Comparison of ENCODE assay signal across 9 cellular contexts in the genomic region with DNA sequence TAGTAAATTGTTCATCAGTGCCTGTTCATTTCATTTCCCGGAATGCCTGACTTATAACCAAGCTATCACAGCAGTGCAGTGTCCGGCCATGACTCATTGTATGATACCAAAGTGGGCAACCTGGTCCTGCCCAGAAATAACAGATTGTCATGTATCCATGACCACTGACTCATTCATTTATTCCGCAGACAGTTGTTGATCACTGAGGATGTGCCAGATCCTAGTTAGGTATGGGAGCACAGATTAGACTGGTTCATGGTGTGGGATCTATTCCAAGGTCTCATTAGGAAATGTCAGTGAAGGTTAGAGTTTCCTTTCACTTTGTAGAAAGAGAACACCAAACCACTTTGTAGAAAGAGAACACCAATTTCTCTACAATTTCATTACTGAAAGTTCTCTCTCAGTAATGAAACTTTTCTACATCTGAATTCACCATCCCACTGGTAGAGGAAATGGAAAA. TPM values are rescaled to one million over a fixed set of nuclear protein-coding genes. Genes with fewer than 3 reads are reported as not detected.
DNase-seq lines count a peak whose midpoint lies in the region; ATAC-seq and TF ChIP-seq lines count a peak whose summit lies in the region.
"Had no signal": no experiment of that assay in that cellular context is flagged by ENCODE, and none has a peak within 500 bp of the region (broad histone marks: within the 10 kb centered on the region; RNA-seq: fewer than 3 reads in every experiment).

No MANE protein-coding gene starts in this region.

- no peak overlapping the region for H4K91ac ChIP-seq in mesenchymal stem cell (ENCODE audit: low read length)

- no peaks in the 10 kb centered on the region for H3K27me3 ChIP-seq in Loucy (ENCODE audit: insufficient read depth, low read length, poor library complexity, severe bottlenecking)
- no peaks in the 10 kb centered on the region for H3K27me3 ChIP-seq in mesenchymal stem cell (ENCODE audit: control insufficient read depth in 1 of 2, insufficient read depth in 1 of 2, low read length in 2 of 2)
- no peaks in the 10 kb centered on the region for H3K27me3 ChIP-seq in CD4-positive, alpha-beta memory T cell (ENCODE audit: insufficient read depth, low read length)

- H4K8ac ChIP-seq in mesenchymal stem cell (ENCODE audit: low read length) = no peak overlapping the region

- intact Hi-C loops in CD4-positive, alpha-beta memory T cell (cut with micrococcal nuclease) = no loop called here

- no peaks in the 10 kb centered on the region for H3K9me2 ChIP-seq in Loucy (replicated peaks; ENCODE audit: low read depth, low read length)

- no peak overlapping the region for H2BK15ac ChIP-seq in mesenchymal stem cell (ENCODE audit: low read depth, poor library complexity, severe bottlenecking)

- H3K18ac ChIP-seq in mesenchymal stem cell (ENCODE audit: low read depth in 1 of 2, low read length in 2 of 2) = no peak overlapping the region

- CTCF ChIA-PET in CD4-positive, alpha-beta memory T cell (lab: Charles Lee; ENCODE audit: partially characterized antibody) = no interaction called here

- H3K9me3 ChIP-seq in Loucy (ENCODE audit: insufficient read depth, low read depth, low read length) (no peaks in the 10 kb centered on the region), mesenchymal stem cell (ENCODE audit: control insufficient read depth, low read length) (no peaks in the 10 kb centered on the region)
- H3K9me3 ChIP-seq in CD4-positive, alpha-beta memory T cell (ENCODE audit: control insufficient read depth in 1 of 2, low read length in 2 of 2) = no peaks in the 10 kb centered on the region

- 0 out of 2 replicates have a peak, but pooled peaks cover 2% of the 10 kb centered on the region for H3K36me3 ChIP-seq in Loucy (ENCODE audit: insufficient read depth, low read length)
- H3K36me3 ChIP-seq in mesenchymal stem cell (ENCODE audit: control insufficient read depth in 1 of 2, insufficient read depth in 2 of 2, low read depth in 1 of 2, low read length in 2 of 2) = peaks cover 3 to 14% of the 10 kb centered on the region in 2 experiments
- H3K36me3 ChIP-seq in CD4-positive, alpha-beta memory T cell (ENCODE audit: insufficient read depth, low read length) = no peaks in the 10 kb centered on the region

- H3K14ac ChIP-seq in mesenchymal stem cell (ENCODE audit: low read length in 2 of 2) = no peak overlapping the region

- no peak for TF ChIP-seq CTCF in Loucy (conservative IDR thresholded peaks at IDR 0.05; ENCODE audit: low read length)

- H3K27me3 Mint-ChIP-seq in CD4-positive, alpha-beta memory T cell = peaks cover 4 to 8% of the 10 kb centered on the region in 2 donors

- POLR2A ChIA-PET in CD4-positive, alpha-beta memory T cell (lab: Charles Lee; ENCODE audit: partially characterized antibody) = no interaction called here

- peaks cover 4% of the 10 kb centered on the region for H3K79me1 ChIP-seq in mesenchymal stem cell (replicated peaks; ENCODE audit: low read length, poor library complexity, severe bottlenecking)

- H3K79me2 ChIP-seq in Loucy (ENCODE audit: insufficient read depth, low read length) = peaks cover 100% of the 10 kb centered on the region

- H2BK120ac ChIP-seq in mesenchymal stem cell (ENCODE audit: low read depth, low read length) = no peak overlapping the region

- no peaks in the 10 kb centered on the region for H3F3A ChIP-seq in Loucy (ENCODE audit: low read depth)

- H4K20me1 ChIP-seq in Loucy (ENCODE audit: insufficient read depth, low read length, poor library complexity, severe bottlenecking) = peaks cover 46% of the 10 kb centered on the region

- H2AFZ ChIP-seq in Loucy (ENCODE audit: low read length) = no peak overlapping the region
- no peak overlapping the region for H2AFZ ChIP-seq in mesenchymal stem cell (ENCODE audit: low read depth, low read length)

- H2AK5ac ChIP-seq in mesenchymal stem cell (ENCODE audit: low read length, severe bottlenecking) = no peak overlapping the region

- ATAC-seq in GM21619 (IDR thresholded peaks at IDR 0.05; ENCODE audit: unreplicated experiment) = no peak

- no peak overlapping the region for H2BK5ac ChIP-seq in mesenchymal stem cell (ENCODE audit: low read depth, low read length, poor library complexity, severe bottlenecking)

- H3K4me3 Mint-ChIP-seq in CD4-positive, alpha-beta memory T cell = no peak overlapping the region
- H3K4me3 Mint-ChIP-seq: immature natural killer cell had no signal

- no peak overlapping the region for H3K9ac ChIP-seq in Loucy (ENCODE audit: low read depth, low read length, poor library complexity, severe bottlenecking)
- peak overlapping the region; percentile 78 for H3K9ac ChIP-seq in mesenchymal stem cell (ENCODE audit: low read length)

- peak overlapping the region; percentile 14 for H3K4me3 ChIP-seq in Loucy (ENCODE audit: low read length, poor library complexity, severe bottlenecking)
- H3K4me3 ChIP-seq in mesenchymal stem cell (ENCODE audit: insufficient read depth in 1 of 2, low read depth in 1 of 2, low read length in 2 of 2) = peak overlapping the region in 1 of 2 experiments; percentile 50
- H3K4me3 ChIP-seq in CD4-positive, alpha-beta memory T cell (ENCODE audit: low read length in 2 of 2) = no peak overlapping the region

- 11% methylated on average over 3 of the region's 3 CpGs for WGBS in mesenchymal stem cell

- H3K27ac ChIP-seq in mesenchymal stem cell (ENCODE audit: low read length, poor library complexity, severe bottlenecking) = peak overlapping the region; percentile 87
- H3K27ac ChIP-seq in CD4-positive, alpha-beta memory T cell (ENCODE audit: low read depth, low read length) = no peak overlapping the region

- no peak overlapping the region for H3K4ac ChIP-seq in mesenchymal stem cell (ENCODE audit: low read depth in 1 of 2, low read length in 2 of 2)

- H3K27ac Mint-ChIP-seq in CD4-positive, alpha-beta memory T cell = no peak overlapping the region
- H3K27ac Mint-ChIP-seq: immature natural killer cell had no signal

- DNase-seq in DMS 273 (lab: John Stamatoyannopoulos, UW; ENCODE audit: unreplicated experiment) (peak; percentile 86), dedifferentiated amniotic fluid mesenchymal stem cell (ENCODE audit: extremely low spot score) (peak; percentile 85), mesenchymal stem cell (peak; percentile 85), NCI-H2107 (lab: John Stamatoyannopoulos, UW) (no peak)
- DNase-seq in activated CD8-positive, alpha-beta memory T cell treated with anti-CD3 and anti-CD28 coated beads, Interleukin-2, amount 50 U/mL, for 48 hours = no peak
- DNase-seq in CD4-positive, alpha-beta memory T cell = no peak
- DNase-seq: immature natural killer cell had no signal

- H3K4me2 ChIP-seq in Loucy (ENCODE audit: low read depth, low read length, poor library complexity, severe bottlenecking) (peak overlapping the region; percentile 86), mesenchymal stem cell (ENCODE audit: low read length, poor library complexity, severe bottlenecking) (no peak overlapping the region)

- no peaks in the 10 kb centered on the region for H3K4me1 Mint-ChIP-seq in CD4-positive, alpha-beta memory T cell
- H3K4me1 Mint-ChIP-seq: immature natural killer cell had no signal

- H2BK12ac ChIP-seq in mesenchymal stem cell (ENCODE audit: low read length in 2 of 2) = no peak overlapping the region

- H3K9me3 Mint-ChIP-seq in CD4-positive, alpha-beta memory T cell = peaks cover 0 to 2% (median 0%) of the 10 kb centered on the region in 8 donors
- H3K9me3 Mint-ChIP-seq: immature natural killer cell had no signal

- no peak overlapping the region for H3K23ac ChIP-seq in mesenchymal stem cell (ENCODE audit: low read length in 2 of 2)

- H3K36me3 Mint-ChIP-seq in CD4-positive, alpha-beta memory T cell = no peaks in the 10 kb centered on the region

- peaks cover 72% of the 10 kb centered on the region for H3K4me1 ChIP-seq in Loucy (ENCODE audit: insufficient read depth, low read length, poor library complexity, severe bottlenecking)
- peaks cover 6% of the 10 kb centered on the region for H3K4me1 ChIP-seq in mesenchymal stem cell (ENCODE audit: control insufficient read depth, insufficient read depth, low read depth, low read length)
- no peaks in the 10 kb centered on the region for H3K4me1 ChIP-seq in CD4-positive, alpha-beta memory T cell (ENCODE audit: insufficient read depth, low read length)

RNA-seq across cellular contexts. Expression of a gene that starts 8.7 kb away (rescaled TPM):
- 303 TPM for polyA plus RNA-seq in mesenchymal stem cell (2013, experiment 1 of 2)
- polyA plus RNA-seq in mesenchymal stem cell (2013, experiment 2 of 2) = 305 TPM
- total RNA-seq in CD4-positive, alpha-beta memory T cell = under 1 TPM; 0.36 to 0.41 TPM
- polyA plus RNA-seq in CD4-positive, alpha-beta memory T cell = under 1 TPM; 0.25 to 0.80 TPM

Comparison
In these comparisons a context has a peak if more than half of its experiments do, and no peak if none do; other contexts are left out.
1. DNase-seq: peak in DMS 273 (single experiment), dedifferentiated amniotic fluid mesenchymal stem cell (single experiment) and mesenchymal stem cell (single experiment); none in activated CD8-positive, alpha-beta memory T cell treated with anti-CD3 and anti-CD28 coated beads, Interleukin-2, amount 50 U/mL, for 48 hours (single experiment), NCI-H2107 (single experiment) and CD4-positive, alpha-beta memory T cell (0 of 5).